Comparison of ENCODE assay signal across 23 cellular contexts in genomic region chr9:113257863-113258262, GRCh38. TPM values are rescaled to one million over a fixed set of nuclear protein-coding genes. Genes with fewer than 3 reads are reported as not detected.
"Had no signal": no experiment of that assay in that cellular context is flagged by ENCODE, and none has a peak within 500 bp of the region (broad histone marks: within the 10 kb centered on the region; RNA-seq: fewer than 3 reads in every experiment).

No MANE protein-coding gene starts in this region.

- H3K27ac ChIP-seq: KMS-11, SJSA1, SK-N-MC had no signal

- H3K4me3 Mint-ChIP-seq: IgD-negative memory B cell had no signal

- H3K4me1 ChIP-seq: SJSA1 had no signal

- H3K4me1 Mint-ChIP-seq: IgD-negative memory B cell had no signal

- H3K27ac Mint-ChIP-seq: IgD-negative memory B cell had no signal

- H3K27me3 Mint-ChIP-seq: IgD-negative memory B cell had no signal

- H3K4me3 ChIP-seq: K562, SJSA1, SK-N-MC had no signal

- ATAC-seq: K562 had no signal

- H3K9me3 ChIP-seq: SJSA1 had no signal

- DNase-seq: Kasumi-1, MM.1S, NCI-H1092 treated with DMSO at 0.1 percent for 48 hours, NCI-H1436, NCI-H187, NCI-H2029, NCI-H2081 treated with DMSO at 0.1 percent for 48 hours, NCI-H2171, NCI-H345, NCI-H446 treated with DMSO at 0.1 percent for 48 hours, NCI-H510A treated with DMSO at 0.1 percent for 48 hours, NCI-H526, NCI-H82, Right ventricle myocardium superior, RPMI8226, SIG-M5 had no signal

- H3K27me3 ChIP-seq: SJSA1 had no signal

- H3K9me3 Mint-ChIP-seq: IgD-negative memory B cell had no signal

RNA-seq across cellular contexts. Expression of gene RNF183, which starts 45.3 kb away (rescaled TPM):
- total RNA-seq: HT1080, M059J, Right ventricle myocardium superior, SJSA1 had no signal
- polyA plus RNA-seq: IgD-negative memory B cell had no signal
